ENCODE assay signal across 8 cellular contexts in the genomic region with DNA sequence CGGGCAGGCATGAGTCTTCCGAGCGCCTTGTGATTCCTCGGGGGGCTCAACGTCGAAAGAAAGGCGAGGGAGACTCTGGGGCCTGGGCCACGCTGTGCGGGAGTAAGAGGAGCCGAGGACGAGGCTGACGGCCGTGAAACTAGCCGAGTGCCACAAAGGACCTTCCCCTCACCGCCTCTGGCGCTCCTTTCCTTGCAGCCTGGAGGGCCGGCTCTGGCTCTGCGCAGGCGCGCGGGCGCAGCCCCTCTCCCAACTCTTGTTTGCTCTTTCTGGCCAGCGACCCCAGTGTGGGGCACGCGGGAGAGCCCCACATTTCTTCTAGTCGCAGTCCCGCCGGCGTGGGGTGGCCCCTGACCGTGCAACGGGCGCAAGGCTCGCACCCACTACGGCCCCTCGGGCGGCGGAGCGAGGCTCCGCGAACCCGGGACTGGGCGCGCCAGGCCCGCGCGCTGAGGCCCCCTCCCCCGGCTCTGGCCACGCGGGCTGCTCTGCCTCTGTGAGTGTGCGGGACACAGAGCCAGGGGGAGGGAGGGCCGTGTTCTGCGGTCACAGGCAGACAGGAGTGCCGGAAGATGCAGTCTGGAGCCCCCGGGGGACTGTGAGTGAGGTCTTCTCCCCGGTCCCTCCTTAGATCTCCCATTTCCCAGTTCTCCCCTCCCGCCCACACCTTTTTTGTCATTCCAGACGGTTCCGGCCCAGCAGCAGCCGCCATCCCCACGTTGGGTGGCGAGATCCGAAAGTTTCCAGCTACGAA. TPM values are rescaled to one million over a fixed set of nuclear protein-coding genes. Genes with fewer than 3 reads are reported as not detected.
A peak's percentile ranks its signal among the peaks of the same experiment; 100 is the strongest.
DNase-seq lines count a peak whose midpoint lies in the region; ATAC-seq lines count a peak whose summit lies in the region.

No MANE protein-coding gene starts in this region.

- H3K4me3 Mint-ChIP-seq in CD4-positive, CD25-positive, alpha-beta regulatory T cell, result peak overlapping the region; percentile 90 to 98 (median 96)
- peak overlapping the region; percentile 85 for H3K4me3 Mint-ChIP-seq in activated T-helper 17 cell treated with anti-CD3 and anti-CD28 coated beads, Interleukin-2, amount 50 U/mL, for 72 hours
- H3K4me3 Mint-ChIP-seq in natural killer cell treated with Interleukin-12 subunit alpha and Interleukin-12 subunit beta and Interleukin-15 and Interleukin-18, amount 100 ng/mL, for 72 hours, result peak overlapping the region; percentile 98

- DNase-seq in CD4-positive, CD25-positive, alpha-beta regulatory T cell, result peak; percentile 53 to 70 (median 57)
- DNase-seq in HT1080 (ENCODE audit: low read depth) (peak; percentile 48), fibroblast of peridontal ligament (ENCODE audit: extremely low read depth) (peak; percentile 46)
- DNase-seq in natural killer cell treated with Interleukin-12 subunit alpha and Interleukin-12 subunit beta and Interleukin-15 and Interleukin-18, amount 100 ng/mL, for 72 hours (ENCODE audit: low spot score), result peak; percentile 70

- no peaks in the 10 kb centered on the region for H3K36me3 Mint-ChIP-seq in CD4-positive, CD25-positive, alpha-beta regulatory T cell
- H3K36me3 Mint-ChIP-seq in activated T-helper 17 cell treated with anti-CD3 and anti-CD28 coated beads, Interleukin-2, amount 50 U/mL, for 72 hours (ENCODE audit: low read depth), result peaks cover 54% of the 10 kb centered on the region
- H3K36me3 Mint-ChIP-seq in natural killer cell treated with Interleukin-12 subunit alpha and Interleukin-12 subunit beta and Interleukin-15 and Interleukin-18, amount 100 ng/mL, for 72 hours, result no peaks in the 10 kb centered on the region

- peak overlapping the region; percentile 92 for H3K4me3 ChIP-seq in CD4-positive, CD25-positive, alpha-beta regulatory T cell (ENCODE audit: low read depth, low read length)
- H3K4me3 ChIP-seq in subcutaneous abdominal adipose tissue (ENCODE audit: low read depth in 1 of 5, low read length in 5 of 5), result peak overlapping the region; percentile 86 to 99 (median 98)

- peak overlapping the region; percentile 81 to 99 (median 94) for H3K9ac ChIP-seq in subcutaneous abdominal adipose tissue (ENCODE audit: low read length in 5 of 5)

- ATAC-seq in CD4-positive, CD25-positive, alpha-beta regulatory T cell (ENCODE audit: low read depth in 2 of 2), result no peak
- ATAC-seq in activated T-helper 17 cell treated with anti-CD3 and anti-CD28 coated beads, Interleukin-2, amount 50 U/mL, for 72 hours (replicated peaks), result peak; percentile 10
- ATAC-seq in natural killer cell treated with Interleukin-12 subunit alpha and Interleukin-12 subunit beta and Interleukin-15 and Interleukin-18, amount 100 ng/mL, for 72 hours, result peak; percentile 4 to 19
- ATAC-seq in HG03565 (IDR thresholded peaks at IDR 0.05; ENCODE audit: unreplicated experiment), result no peak

- peaks cover 10% of the 10 kb centered on the region for H3K27me3 Mint-ChIP-seq in CD4-positive, CD25-positive, alpha-beta regulatory T cell
- no peaks in the 10 kb centered on the region for H3K27me3 Mint-ChIP-seq in activated T-helper 17 cell treated with anti-CD3 and anti-CD28 coated beads, Interleukin-2, amount 50 U/mL, for 72 hours
- no peaks in the 10 kb centered on the region for H3K27me3 Mint-ChIP-seq in natural killer cell treated with Interleukin-12 subunit alpha and Interleukin-12 subunit beta and Interleukin-15 and Interleukin-18, amount 100 ng/mL, for 72 hours

- H3K4me1 Mint-ChIP-seq in CD4-positive, CD25-positive, alpha-beta regulatory T cell, result peaks cover 2 to 28% (median 16%) of the 10 kb centered on the region in 4 donors
- H3K4me1 Mint-ChIP-seq in activated T-helper 17 cell treated with anti-CD3 and anti-CD28 coated beads, Interleukin-2, amount 50 U/mL, for 72 hours, result peaks cover 11% of the 10 kb centered on the region
- peaks cover 27 to 28% of the 10 kb centered on the region in 2 donors for H3K4me1 Mint-ChIP-seq in natural killer cell treated with Interleukin-12 subunit alpha and Interleukin-12 subunit beta and Interleukin-15 and Interleukin-18, amount 100 ng/mL, for 72 hours (ENCODE audit: low read depth in 2 of 2)

- no peaks in the 10 kb centered on the region for H3K9me3 ChIP-seq in CD4-positive, CD25-positive, alpha-beta regulatory T cell (ENCODE audit: control insufficient read depth in 2 of 2, low read length in 2 of 2)
- H3K9me3 ChIP-seq in subcutaneous abdominal adipose tissue (ENCODE audit: control insufficient read depth in 5 of 5, low read length in 5 of 5), result no peaks in the 10 kb centered on the region

- H3K27ac ChIP-seq in CD4-positive, CD25-positive, alpha-beta regulatory T cell (ENCODE audit: insufficient read depth, low read length, poor library complexity, severe bottlenecking), result peak overlapping the region; percentile 95
- H3K27ac ChIP-seq in subcutaneous abdominal adipose tissue (ENCODE audit: low read depth, low read length), result peak overlapping the region; percentile 99

- H3K4me1 ChIP-seq in CD4-positive, CD25-positive, alpha-beta regulatory T cell (ENCODE audit: control insufficient read depth, insufficient read depth, low read length, poor library complexity, severe bottlenecking), result peaks cover 28% of the 10 kb centered on the region
- H3K4me1 ChIP-seq in subcutaneous abdominal adipose tissue (ENCODE audit: control insufficient read depth in 5 of 5, insufficient read depth in 5 of 5, low read length in 5 of 5), result peaks cover 10 to 61% (median 49%) of the 10 kb centered on the region in 5 donors

- peak overlapping the region; percentile 95 to 99 (median 97) for H3K27ac Mint-ChIP-seq in CD4-positive, CD25-positive, alpha-beta regulatory T cell
- peak overlapping the region; percentile 86 for H3K27ac Mint-ChIP-seq in activated T-helper 17 cell treated with anti-CD3 and anti-CD28 coated beads, Interleukin-2, amount 50 U/mL, for 72 hours
- H3K27ac Mint-ChIP-seq in natural killer cell treated with Interleukin-12 subunit alpha and Interleukin-12 subunit beta and Interleukin-15 and Interleukin-18, amount 100 ng/mL, for 72 hours, result peak overlapping the region; percentile 85 to 89

- H3K36me3 ChIP-seq in CD4-positive, CD25-positive, alpha-beta regulatory T cell (ENCODE audit: control insufficient read depth, insufficient read depth, low read length), result no peaks in the 10 kb centered on the region
- peaks cover 0 to 5% (median 0%) of the 10 kb centered on the region in 5 donors for H3K36me3 ChIP-seq in subcutaneous abdominal adipose tissue (ENCODE audit: control insufficient read depth in 5 of 5, insufficient read depth in 5 of 5, low read length in 5 of 5)

- no peaks in the 10 kb centered on the region for H3K27me3 ChIP-seq in CD4-positive, CD25-positive, alpha-beta regulatory T cell (ENCODE audit: control insufficient read depth, insufficient read depth, low read length)
- no peaks in the 10 kb centered on the region for H3K27me3 ChIP-seq in subcutaneous abdominal adipose tissue (ENCODE audit: control insufficient read depth in 5 of 5, insufficient read depth in 4 of 5, low read length in 5 of 5)

- H3K9me3 Mint-ChIP-seq in CD4-positive, CD25-positive, alpha-beta regulatory T cell, result peaks cover 0 to 2% (median 0%) of the 10 kb centered on the region in 7 donors
- no peaks in the 10 kb centered on the region for H3K9me3 Mint-ChIP-seq in activated T-helper 17 cell treated with anti-CD3 and anti-CD28 coated beads, Interleukin-2, amount 50 U/mL, for 72 hours
- H3K9me3 Mint-ChIP-seq in natural killer cell treated with Interleukin-12 subunit alpha and Interleukin-12 subunit beta and Interleukin-15 and Interleukin-18, amount 100 ng/mL, for 72 hours, result no peaks in the 10 kb centered on the region

RNA-seq across cellular contexts. Expression of gene TOB2, which starts 1.0 kb away (rescaled TPM):
- total RNA-seq in CD4-positive, CD25-positive, alpha-beta regulatory T cell, result 32.0 TPM
- 10 to 100 TPM; 16.3 to 18.0 (median 17.6) TPM for polyA plus RNA-seq in CD4-positive, CD25-positive, alpha-beta regulatory T cell
- 14.2 and 23.8 TPM in 2 replicates for total RNA-seq in HT1080 (2014; rRNA removed; shearing (Covaris generic))
- polyA plus RNA-seq in HT1080 (2015; cell fraction: cytosol; rRNA removed), result 19.7 and 22.2 TPM in 2 replicates
- polyA plus RNA-seq in HT1080 (2015; cell fraction: nucleus; rRNA removed), result 24.3 and 27.7 TPM in 2 replicates
- polyA plus RNA-seq in PFSK-1 (2012; ENCODE audit: insufficient read length, low read depth), result 69.6 TPM
- 10 to 100 TPM; 38.5 to 40.8 TPM for total RNA-seq in activated T-helper 17 cell treated with anti-CD3 and anti-CD28 coated beads, Interleukin-2, amount 50 U/mL, for 72 hours
- total RNA-seq in natural killer cell treated with Interleukin-12 subunit alpha and Interleukin-12 subunit beta and Interleukin-15 and Interleukin-18, amount 100 ng/mL, for 72 hours, result 10 to 100 TPM; 31.7 to 45.4 TPM

RNA-seq across cellular contexts. Expression of gene PHF5A, which starts 20.9 kb away (rescaled TPM):
- total RNA-seq in CD4-positive, CD25-positive, alpha-beta regulatory T cell, result 40.7 TPM
- 10 to 100 TPM; 22.6 to 33.5 (median 25.7) TPM for polyA plus RNA-seq in CD4-positive, CD25-positive, alpha-beta regulatory T cell
- total RNA-seq in HT1080 (2014; rRNA removed; shearing (Covaris generic)), result 147 and 167 TPM in 2 replicates
- polyA plus RNA-seq in HT1080 (2015; cell fraction: cytosol; rRNA removed), result 93.1 and 101 TPM in 2 replicates
- polyA plus RNA-seq in HT1080 (2015; cell fraction: nucleus; rRNA removed), result 46.5 and 48.6 TPM in 2 replicates
- 42.9 TPM for polyA plus RNA-seq in PFSK-1 (2012; ENCODE audit: insufficient read length, low read depth)
- 10 to 100 TPM; 34.3 to 92.0 TPM for total RNA-seq in activated T-helper 17 cell treated with anti-CD3 and anti-CD28 coated beads, Interleukin-2, amount 50 U/mL, for 72 hours
- 10 to 100 TPM; 58.7 to 83.8 TPM for total RNA-seq in natural killer cell treated with Interleukin-12 subunit alpha and Interleukin-12 subunit beta and Interleukin-15 and Interleukin-18, amount 100 ng/mL, for 72 hours

RNA-seq across cellular contexts. Expression of gene ACO2, which starts 21.3 kb away (rescaled TPM):
- 87.5 TPM for total RNA-seq in CD4-positive, CD25-positive, alpha-beta regulatory T cell
- 10 to 100 TPM; 64.3 to 76.4 (median 67.0) TPM for polyA plus RNA-seq in CD4-positive, CD25-positive, alpha-beta regulatory T cell
- 75.6 and 86.8 TPM in 2 replicates for total RNA-seq in HT1080 (2014; rRNA removed; shearing (Covaris generic))
- 69.2 and 73.7 TPM in 2 replicates for polyA plus RNA-seq in HT1080 (2015; cell fraction: cytosol; rRNA removed)
- polyA plus RNA-seq in HT1080 (2015; cell fraction: nucleus; rRNA removed), result 152 and 174 TPM in 2 replicates
- polyA plus RNA-seq in PFSK-1 (2012; ENCODE audit: insufficient read length, low read depth), result 143 TPM
- 100 to 1,000 TPM in 1 of 2 donors, 10 to 100 TPM in 1; 67.8 to 106 TPM for total RNA-seq in activated T-helper 17 cell treated with anti-CD3 and anti-CD28 coated beads, Interleukin-2, amount 50 U/mL, for 72 hours
- 100 to 1,000 TPM; 109 to 113 TPM for total RNA-seq in natural killer cell treated with Interleukin-12 subunit alpha and Interleukin-12 subunit beta and Interleukin-15 and Interleukin-18, amount 100 ng/mL, for 72 hours

Comparison
In these comparisons a context has a peak if more than half of its experiments do, and no peak if none do; other contexts are left out.
1. ATAC-seq: peak in activated T-helper 17 cell treated with anti-CD3 and anti-CD28 coated beads, Interleukin-2, amount 50 U/mL, for 72 hours (single experiment) and natural killer cell treated with Interleukin-12 subunit alpha and Interleukin-12 subunit beta and Interleukin-15 and Interleukin-18, amount 100 ng/mL, for 72 hours (2 of 2); none in CD4-positive, CD25-positive, alpha-beta regulatory T cell (0 of 2) and HG03565 (single experiment).
2. Peak in every context shown above with its lines, with median percentiles within 50 percentile points of each other: DNase-seq, H3K27ac Mint-ChIP-seq and H3K4me3 Mint-ChIP-seq.